14 cellular contexts compared by ENCODE assay signal in genomic region chrX:153861147-153861546, GRCh38. TPM values are rescaled to one million over a fixed set of nuclear protein-coding genes. Genes with fewer than 3 reads are reported as not detected.
"Had no signal": no experiment of that assay in that cellular context is flagged by ENCODE, and none has a peak within 500 bp of the region (broad histone marks: within the 10 kb centered on the region; RNA-seq: fewer than 3 reads in every experiment).

No MANE protein-coding gene starts in this region.

- H3K27ac ChIP-seq: ascending aorta, pancreas had no signal

- DNase-seq: activated CD4-positive, CD25-positive, alpha-beta regulatory T cell treated with anti-CD3 and anti-CD28 coated beads, Interleukin-2, amount 50 U/mL, for 72 hours; activated naive CD4-positive, alpha-beta T cell treated with anti-CD3 and anti-CD28 coated beads, Interleukin-2, amount 10 ng/mL, durations not matched to agents 7 days and 5 days; activated T-cell treated with anti-CD3 and anti-CD28 coated beads, Interleukin-2, amount 50 U/mL, for 1 hour; hypothalamus; kidney glomerular epithelial cell; stimulated activated CD4-positive, alpha-beta T cell treated with anti-CD3 and anti-CD28 coated beads, Interleukin-2, amount 100 ng/mL, for 48 hours; T-helper 1 cell had no signal

- H3K4me1 ChIP-seq: ascending aorta, pancreas had no signal

- H3K9me3 ChIP-seq: ascending aorta, pancreas had no signal

- FAIRE-seq: pancreas, urothelium cell line had no signal

- ATAC-seq: pancreas; stimulated activated memory B cell treated with anti-CD40 and anti-IgM and Interleukin-4, amounts not matched to agents 10 μg/mL and 1 μg/mL and 100 μg/mL, for 72 hours had no signal

- H3K4me3 ChIP-seq: ascending aorta, dorsolateral prefrontal cortex, pancreas had no signal

- H3K36me3 ChIP-seq: ascending aorta, pancreas had no signal

RNA-seq across cellular contexts. Expression of gene AVPR2, which starts 43.3 kb away (rescaled TPM):
- total RNA-seq: activated T-helper 2 cell treated with anti-CD3 and anti-CD28 coated beads, Interferon-gamma antibody, Interleukin-2, Interleukin-4, amounts not matched to agents 10 μg/mL and 5 μg/mL and 100 μg/mL, durations not matched to agents 14 hours and 24 hours and 36 hours; liver had no signal
